ENCODE assay signal across 15 cellular contexts in the genomic region with DNA sequence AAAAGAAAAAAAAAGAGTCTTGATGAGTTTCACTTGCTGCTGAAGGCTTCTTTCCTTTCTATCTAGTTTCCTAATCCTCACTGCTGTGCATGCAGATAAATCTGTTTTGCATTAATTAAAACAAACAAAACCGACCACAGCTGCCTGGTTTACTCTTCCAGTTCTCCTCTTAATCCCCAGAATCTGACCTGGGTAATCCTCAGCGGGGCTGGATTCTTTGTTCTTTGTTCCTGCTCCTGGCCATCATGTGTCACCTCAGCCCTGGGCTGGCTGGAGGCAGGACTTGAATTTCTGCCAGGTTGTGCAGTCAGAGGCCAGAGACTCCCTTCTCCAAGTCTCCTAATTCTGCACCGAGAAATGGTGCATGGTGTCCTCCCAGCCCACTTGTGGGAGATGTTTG. TPM values are rescaled to one million over a fixed set of nuclear protein-coding genes. Genes with fewer than 3 reads are reported as not detected.
DNase-seq lines count a peak whose midpoint lies in the region; TF ChIP-seq lines count a peak whose summit lies in the region.
"Had no signal": no experiment of that assay in that cellular context is flagged by ENCODE, and none has a peak within 500 bp of the region (broad histone marks: within the 10 kb centered on the region; RNA-seq: fewer than 3 reads in every experiment).

No MANE protein-coding gene starts in this region.

- H3K9me3 Mint-ChIP-seq in Calu3 (ENCODE audit: low read depth, unreplicated experiment) = no peaks in the 10 kb centered on the region
- H3K9me3 Mint-ChIP-seq: activated B cell treated with CpG ODN at 0.5 μM for 24 hours had no signal

- no peaks in the 10 kb centered on the region for H4K20me1 ChIP-seq in MM.1S (ENCODE audit: insufficient read depth, low read length)

- H2BK120ac ChIP-seq in mesendoderm (ENCODE audit: low read depth, low read length) = no peak overlapping the region

- H3K9me3 ChIP-seq in adipocyte (ENCODE audit: control insufficient read depth, low read length) (no peaks in the 10 kb centered on the region), MM.1S (replicated peaks; ENCODE audit: insufficient read depth, low read length) (no peaks in the 10 kb centered on the region)
- H3K9me3 ChIP-seq: esophagus squamous epithelium had no signal

- H3K27ac ChIP-seq in mesendoderm (ENCODE audit: low read depth, low read length) (peak overlapping the region; percentile 19), MM.1S (ENCODE audit: low read length) (no peak overlapping the region)
- H3K27ac ChIP-seq: SK-N-MC had no signal

- no peaks in the 10 kb centered on the region for H3F3A ChIP-seq in MM.1S (ENCODE audit: insufficient read depth, low read length)

- no TSS peak for BruUV-seq in Calu3 (replicated peaks; lab: Mats Ljungman, UMichigan)

- DNase-seq in Calu3 (peak; percentile 49), HT-29 (ENCODE audit: low spot score) (peak; percentile 3), adipocyte (ENCODE audit: low read depth) (peak; percentile 47), mesendoderm (no peak), MM.1S (no peak), cerebellar cortex (ENCODE audit: low spot score) (no peak), retina (no peak)
- DNase-seq: activated B cell treated with CpG ODN at 0.5 μM for 24 hours; DMS 273 treated with DMSO at 0.1 percent for 48 hours; esophagus squamous epithelium; NCI-H1694; NK-92 treated with Interleukin-12 subunit alpha and Interleukin-12 subunit beta, amount 100 ng/mL, for 24 hours had no signal

- no peak overlapping the region for H4K8ac ChIP-seq in mesendoderm (ENCODE audit: low read depth, low read length)

- no peaks in the 10 kb centered on the region for H3K79me1 ChIP-seq in mesendoderm (ENCODE audit: low read length)

- H2AK5ac ChIP-seq in mesendoderm (ENCODE audit: low read length) = no peak overlapping the region

- H2BK15ac ChIP-seq in mesendoderm (replicated peaks; ENCODE audit: low read depth) = no peak overlapping the region

- H2AFZ ChIP-seq in MM.1S (ENCODE audit: low read length) = no peak overlapping the region

- no peak overlapping the region for H3K9ac ChIP-seq in adipocyte (ENCODE audit: low read length)
- H3K9ac ChIP-seq in mesendoderm (ENCODE audit: low read length) = no peak overlapping the region
- H3K9ac ChIP-seq in MM.1S (ENCODE audit: low read length) = no peak overlapping the region

- H3K9me2 ChIP-seq in MM.1S (replicated peaks; ENCODE audit: insufficient read depth, low read length) = no peaks in the 10 kb centered on the region

- peaks cover 23% of the 10 kb centered on the region for H3K4me1 Mint-ChIP-seq in Calu3 (ENCODE audit: low read depth, unreplicated experiment)
- H3K4me1 Mint-ChIP-seq: activated B cell treated with CpG ODN at 0.5 μM for 24 hours, mesothelial cell of epicardium had no signal

- no peaks in the 10 kb centered on the region for H3K36me3 Mint-ChIP-seq in Calu3 (ENCODE audit: insufficient read depth, unreplicated experiment)
- H3K36me3 Mint-ChIP-seq: mesothelial cell of epicardium had no signal

- H3K4ac ChIP-seq in mesendoderm (ENCODE audit: low read depth, low read length) = no peak overlapping the region

- H3K36me3 ChIP-seq in adipocyte (ENCODE audit: control insufficient read depth, insufficient read depth, low read length, severe bottlenecking) = no peaks in the 10 kb centered on the region
- H3K36me3 ChIP-seq in mesendoderm (ENCODE audit: control insufficient read depth, insufficient read depth, low read length) = no peaks in the 10 kb centered on the region
- no peaks in the 10 kb centered on the region for H3K36me3 ChIP-seq in MM.1S (replicated peaks; ENCODE audit: insufficient read depth, low read length)
- H3K36me3 ChIP-seq: esophagus squamous epithelium had no signal

- H3K56ac ChIP-seq in mesendoderm (ENCODE audit: low read length) = no peak overlapping the region

- H3K4me2 ChIP-seq in mesendoderm (ENCODE audit: low read length) = no peak overlapping the region
- H3K4me2 ChIP-seq in MM.1S (ENCODE audit: low read depth, low read length) = no peak overlapping the region

- no peak overlapping the region for H2BK5ac ChIP-seq in mesendoderm (ENCODE audit: low read length)

- TF ChIP-seq CTCF in Calu3 (IDR thresholded peaks at IDR 0.05; ENCODE audit: unreplicated experiment) (no peak), MM.1S (IDR thresholded peaks at IDR 0.05; ENCODE audit: low read length) (no peak)

- H3K27ac Mint-ChIP-seq in Calu3 (ENCODE audit: unreplicated experiment) = no peak overlapping the region
- H3K27ac Mint-ChIP-seq: activated B cell treated with CpG ODN at 0.5 μM for 24 hours, mesothelial cell of epicardium had no signal

- no peaks in the 10 kb centered on the region for H3K79me2 ChIP-seq in mesendoderm (ENCODE audit: control insufficient read depth, insufficient read depth, low read length)
- H3K79me2 ChIP-seq in MM.1S (ENCODE audit: low read length) = no peaks in the 10 kb centered on the region

- no peak overlapping the region for H4K5ac ChIP-seq in mesendoderm (ENCODE audit: low read length)

- H3K27me3 ChIP-seq in adipocyte (replicated peaks; ENCODE audit: control insufficient read depth, insufficient read depth, low read length) (peaks cover 34% of the 10 kb centered on the region), mesendoderm (ENCODE audit: insufficient read depth, low read length, poor library complexity) (no peaks in the 10 kb centered on the region), MM.1S (replicated peaks; ENCODE audit: insufficient read depth, low read length) (peaks cover 78% of the 10 kb centered on the region)

- CTCF ChIA-PET in Calu3 (lab: Charles Lee) = no interaction called here

- peaks cover 22% of the 10 kb centered on the region for H3K27me3 Mint-ChIP-seq in Calu3 (ENCODE audit: unreplicated experiment)

- no peak overlapping the region for H3K4me3 ChIP-seq in adipocyte (ENCODE audit: low read length)
- no peak overlapping the region for H3K4me3 ChIP-seq in mesendoderm (ENCODE audit: low read length)
- H3K4me3 ChIP-seq in MM.1S (ENCODE audit: low read length) = no peak overlapping the region
- H3K4me3 ChIP-seq: esophagus squamous epithelium, SK-N-MC had no signal

- H3K23ac ChIP-seq in mesendoderm (ENCODE audit: low read length) = no peak overlapping the region

- intact Hi-C loops in Calu3 (cut with micrococcal nuclease; ENCODE audit: unreplicated experiment) = no loop called here

- WGBS in mesendoderm (ENCODE audit: extremely low coverage, insufficient coverage, low lambda C conversion rate) = no CpG with 5 or more reads among the region's 3 CpGs

- peak overlapping the region; percentile 36 for H3K4me3 Mint-ChIP-seq in Calu3 (ENCODE audit: low read depth, unreplicated experiment)
- H3K4me3 Mint-ChIP-seq: activated B cell treated with CpG ODN at 0.5 μM for 24 hours, mesothelial cell of epicardium had no signal

- no peak overlapping the region for H3K18ac ChIP-seq in mesendoderm (ENCODE audit: low read length)

- peaks cover 6% of the 10 kb centered on the region for H3K4me1 ChIP-seq in adipocyte (ENCODE audit: control insufficient read depth, insufficient read depth, low read length)
- H3K4me1 ChIP-seq in mesendoderm (ENCODE audit: control insufficient read depth, low read depth, low read length) = no peaks in the 10 kb centered on the region
- no peaks in the 10 kb centered on the region for H3K4me1 ChIP-seq in MM.1S (ENCODE audit: low read length)

RNA-seq across cellular contexts. Expression of a gene that starts 52.2 kb away (rescaled TPM):
- not detected in 2 replicates for total RNA-seq in Calu3 (2022)
- not detected in 2 replicates for total RNA-seq in HT-29 (2014; rRNA removed; shearing (Covaris generic))
- polyA plus RNA-seq in mesendoderm (2013, experiment 1 of 2) = not detected
- polyA plus RNA-seq in mesendoderm (2013, experiment 2 of 2) = not detected
- total RNA-seq: activated B cell treated with CpG ODN at 0.5 μM for 24 hours, esophagus squamous epithelium, mesothelial cell of epicardium, osteocyte had no signal

RNA-seq across cellular contexts. Expression of a gene that starts 54.5 kb away (rescaled TPM):
- total RNA-seq in Calu3 (2022) = not detected in 2 replicates
- total RNA-seq in HT-29 (2014; rRNA removed; shearing (Covaris generic)) = not detected in 2 replicates
- polyA plus RNA-seq in mesendoderm (2013, experiment 1 of 2) = 0.10 TPM
- 0.11 TPM for polyA plus RNA-seq in mesendoderm (2013, experiment 2 of 2)
- total RNA-seq: activated B cell treated with CpG ODN at 0.5 μM for 24 hours, mesothelial cell of epicardium, osteocyte had no signal

Comparison
In these comparisons a context has a peak if more than half of its experiments do, and no peak if none do; other contexts are left out.
1. DNase-seq: peak in Calu3 (single experiment), HT-29 (single experiment) and adipocyte (single experiment); none in mesendoderm (single experiment), MM.1S (single experiment), cerebellar cortex (single experiment) and retina (single experiment).